Comparison of ENCODE assay signal across 20 cellular contexts in the genomic region with DNA sequence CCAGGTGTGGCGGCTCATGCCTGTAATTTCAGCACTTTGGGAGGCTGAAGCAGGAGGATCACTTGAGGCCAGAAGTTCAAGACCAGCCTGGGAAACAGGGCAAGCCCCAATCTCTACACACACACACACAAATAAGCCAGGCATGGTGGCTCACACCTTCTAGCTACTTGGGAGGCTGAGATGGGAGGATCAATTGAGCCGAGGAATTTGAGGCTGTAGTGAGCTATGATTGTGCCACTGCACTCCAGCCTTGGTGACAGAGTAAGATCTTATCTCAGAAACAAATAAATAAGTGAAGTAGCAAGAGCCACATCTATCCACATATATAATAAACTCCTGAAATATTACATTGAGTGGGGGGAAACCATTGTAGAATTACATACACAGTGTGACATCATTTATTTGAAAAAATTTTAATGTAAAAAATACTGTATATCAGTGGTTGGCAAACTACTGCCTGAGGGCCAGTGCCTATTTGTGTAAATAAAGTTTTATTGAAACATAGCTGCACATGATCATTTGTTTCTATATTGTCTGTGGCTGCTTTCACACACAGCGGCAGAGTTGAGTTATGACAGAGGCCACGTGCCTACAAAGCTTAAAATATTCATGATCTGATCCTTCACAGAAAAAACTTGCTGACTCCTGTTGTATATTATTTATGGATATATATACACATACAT. TPM values are rescaled to one million over a fixed set of nuclear protein-coding genes. Genes with fewer than 3 reads are reported as not detected.
DNase-seq lines count a peak whose midpoint lies in the region; ATAC-seq, FAIRE-seq and TF ChIP-seq lines count a peak whose summit lies in the region.
"Had no signal": no experiment of that assay in that cellular context is flagged by ENCODE, and none has a peak within 500 bp of the region (broad histone marks: within the 10 kb centered on the region; RNA-seq: fewer than 3 reads in every experiment).

No MANE protein-coding gene starts in this region.

- TF ChIP-seq POLR2A in GM12878 (IDR thresholded peaks at IDR 0.05; ENCODE audit: low read depth, low read length) (no peak), esophagus muscularis mucosa (IDR thresholded peaks at IDR 0.05; ENCODE audit: low read depth) (no peak)

- no peak overlapping the region for H4K12ac ChIP-seq in trophoblast cell (ENCODE audit: low read depth, low read length)

- no peak for TF ChIP-seq RAD21 in GM12878 (IDR thresholded peaks at IDR 0.05; ENCODE audit: insufficient read depth, low read depth, low read length)

- no peaks in the 10 kb centered on the region; the same call in 2 of the 3 replicates for H3K9me3 ChIP-seq in GM12878 (replicated peaks; ENCODE audit: control insufficient read depth, insufficient read depth, low read length)
- H3K9me3 ChIP-seq in esophagus muscularis mucosa, result no peaks in the 10 kb centered on the region
- H3K9me3 ChIP-seq in trophoblast cell (ENCODE audit: insufficient read depth, low read depth, low read length), result peaks cover 3% of the 10 kb centered on the region
- H3K9me3 ChIP-seq: A549, Caco-2 had no signal

- H3K4me3 ChIP-seq in GM12878, result no peak overlapping the region
- H3K4me3 ChIP-seq in esophagus muscularis mucosa, result no peak overlapping the region
- H3K4me3 ChIP-seq in trophoblast cell (ENCODE audit: low read depth, low read length), result no peak overlapping the region
- H3K4me3 ChIP-seq: A549; BLaER1 treated with 17β-estradiol and CSF1 and Interleukin-3, amounts not matched to agents 10 nM and 100 nM had no signal

- H3K4me1 ChIP-seq in GM12878 (ENCODE audit: control insufficient read depth, insufficient read depth, low read length) (no peaks in the 10 kb centered on the region), esophagus muscularis mucosa (no peaks in the 10 kb centered on the region), trophoblast cell (ENCODE audit: control insufficient read depth in 1 of 2, insufficient read depth in 2 of 2, low read length in 2 of 2) (no peaks in the 10 kb centered on the region)
- H3K4me1 ChIP-seq: A549, Caco-2 had no signal

- H3K4me2 ChIP-seq in GM12878 (ENCODE audit: control insufficient read depth, insufficient read depth) (no peak overlapping the region), trophoblast cell (ENCODE audit: low read length) (no peak overlapping the region)
- H3K4me2 ChIP-seq: A549; BLaER1 treated with 17β-estradiol and CSF1 and Interleukin-3, amounts not matched to agents 10 nM and 100 nM had no signal

- H3K79me2 ChIP-seq in GM12878 (ENCODE audit: control insufficient read depth, insufficient read depth, low read length), result no peaks in the 10 kb centered on the region
- no peaks in the 10 kb centered on the region for H3K79me2 ChIP-seq in trophoblast cell (ENCODE audit: control insufficient read depth, insufficient read depth, low read length, poor library complexity)

- no peak for ATAC-seq in GM12878
- no peak for ATAC-seq in GM19395 (IDR thresholded peaks at IDR 0.05; ENCODE audit: unreplicated experiment)
- ATAC-seq: A549; CD8-positive, alpha-beta T cell had no signal

- H3K4ac ChIP-seq in trophoblast cell (ENCODE audit: low read depth, low read length), result no peak overlapping the region

- no peaks in the 10 kb centered on the region for H3K79me1 ChIP-seq in trophoblast cell (ENCODE audit: low read length)

- no peak overlapping the region for H2BK5ac ChIP-seq in trophoblast cell (ENCODE audit: low read depth, low read length, poor library complexity)

- RAD21 ChIA-PET in GM12878 (lab: Charles Lee; ENCODE audit: unreplicated experiment), result no interaction called here

- H3K27ac ChIP-seq in GM12878 (ENCODE audit: control insufficient read depth, insufficient read depth), result no peak overlapping the region
- no peak overlapping the region for H3K27ac ChIP-seq in esophagus muscularis mucosa (replicated peaks in 1 of 4)
- no peak overlapping the region for H3K27ac ChIP-seq in trophoblast cell (ENCODE audit: low read depth, low read length)
- H3K27ac ChIP-seq: 22Rv1; A549; BLaER1 treated with 17β-estradiol and CSF1 and Interleukin-3, amounts not matched to agents 10 nM and 100 nM; C4-2B had no signal

- no peak for TF ChIP-seq CTCF in GM12878 (IDR thresholded peaks at IDR 0.05 in 2 of 3, conservative IDR thresholded peaks at IDR 0.05 in 1 of 3; ENCODE audit: control insufficient read depth in 2 of 3, extremely low read depth in 1 of 3, insufficient read depth in 1 of 3, low read depth in 3 of 3, low read length in 3 of 3)
- no peak for TF ChIP-seq CTCF in esophagus muscularis mucosa (IDR thresholded peaks at IDR 0.05)

- no peak overlapping the region for H2BK12ac ChIP-seq in trophoblast cell (ENCODE audit: low read length)

- DNase-seq in GM12878 (ENCODE audit: low read depth, low spot score) (no peak), esophagus muscularis mucosa (ENCODE audit: extremely low spot score) (peak; percentile 53), trophoblast cell (peak; percentile 35 to 53), HK-2 (ENCODE audit: unreplicated experiment) (no peak)
- DNase-seq: AML-193; Caco-2; Calu3; CD4-positive, alpha-beta T cell; CD8-positive, alpha-beta T cell; DMS79 treated with DMSO at 0.1 percent for 48 hours; GF-D8 had no signal

- CTCF ChIA-PET in GM12878 (lab: Yijun Ruan, JAX), result interaction anchor here (0.6 to 2.7 kb wide), 3 partner anchors 12 to 208 kb away, joined by 3 to 9 read pairs (median 3); no protein-coding TSS in a partner anchor

- SMC1A ChIA-PET in GM12878 (lab: Charles Lee; ENCODE audit: uncharacterized antibody, unreplicated experiment), result interaction anchor here (0.8 to 1.4 kb wide), 2 partner anchors 9 to 118 kb away, joined by 3 to 4 read pairs; no protein-coding TSS in a partner anchor

- 1% methylated on average over 4 of the region's 4 CpGs for WGBS in GM12878 (ENCODE audit: insufficient coverage, insufficient replicate concordance, low lambda C conversion rate, missing lambda C conversion rate)
- 92% methylated on average over 4 of the region's 4 CpGs for WGBS in esophagus muscularis mucosa
- WGBS in trophoblast cell (ENCODE audit: extremely low coverage, insufficient coverage, insufficient read length), result no CpG with 5 or more reads among the region's 4 CpGs

- POLR2A ChIA-PET in GM12878 (lab: Charles Lee), result no interaction called here

- no peak overlapping the region for H3K23ac ChIP-seq in trophoblast cell (ENCODE audit: low read length)

- H3K9ac ChIP-seq in GM12878 (ENCODE audit: control insufficient read depth, insufficient read depth, low read length) (no peak overlapping the region), trophoblast cell (ENCODE audit: low read length) (no peak overlapping the region)
- H3K9ac ChIP-seq: BLaER1 treated with 17β-estradiol and CSF1 and Interleukin-3, amounts not matched to agents 10 nM and 100 nM had no signal

- no peak overlapping the region for H3K18ac ChIP-seq in trophoblast cell (ENCODE audit: low read length)

- no peak overlapping the region for H4K8ac ChIP-seq in trophoblast cell (ENCODE audit: low read depth, low read length)

- H2BK120ac ChIP-seq in trophoblast cell (ENCODE audit: insufficient read depth, low read length, poor library complexity), result no peak overlapping the region

- no peak for FAIRE-seq in GM12878 (lab: Jason Lieb, UNC)
- FAIRE-seq: A549, D721Med, G401.6, GM12892, GM18507 had no signal

- H3K14ac ChIP-seq in trophoblast cell (ENCODE audit: low read length), result no peak overlapping the region

- in situ Hi-C loops in GM12878 (cut with MboI), result loop anchor here (5.0 kb wide), 1 partner anchor 152 kb away; no protein-coding TSS in a partner anchor

- BruUV-seq in GM12878 (replicated peaks; lab: Mats Ljungman, UMichigan), result no TSS peak

- no peak overlapping the region for H2AK5ac ChIP-seq in trophoblast cell (ENCODE audit: low read length)

- H3K27me3 ChIP-seq in GM12878 (replicated peaks in 1 of 2; ENCODE audit: control insufficient read depth in 2 of 2, insufficient read depth in 2 of 2, low read length in 1 of 2) (no peaks in the 10 kb centered on the region; a peak in 1 of 4 replicates), esophagus muscularis mucosa (peaks cover 0 to 10% (median 0%) of the 10 kb centered on the region in 4 donors), trophoblast cell (ENCODE audit: insufficient read depth, low read length) (no peaks in the 10 kb centered on the region)

- H2AFZ ChIP-seq in GM12878 (ENCODE audit: control insufficient read depth, low read depth, low read length) (no peak overlapping the region), trophoblast cell (ENCODE audit: insufficient read depth, low read length, poor library complexity) (no peak overlapping the region)

- intact Hi-C loops in GM12878 (cut with micrococcal nuclease; ENCODE audit: unreplicated experiment) (no loop called here), esophagus muscularis mucosa (cut with DNase I) (no loop called here)

- no peaks in the 10 kb centered on the region for H4K20me1 ChIP-seq in GM12878 (ENCODE audit: control insufficient read depth, insufficient read depth)
- H4K20me1 ChIP-seq: BLaER1 treated with 17β-estradiol and CSF1 and Interleukin-3, amounts not matched to agents 10 nM and 100 nM had no signal

- H3K36me3 ChIP-seq in GM12878 (ENCODE audit: control insufficient read depth in 2 of 2, insufficient read depth in 2 of 2, low read length in 1 of 2) (no peaks in the 10 kb centered on the region), esophagus muscularis mucosa (no peaks in the 10 kb centered on the region), trophoblast cell (ENCODE audit: control insufficient read depth in 1 of 2, insufficient read depth in 2 of 2, low read length in 2 of 2) (no peaks in the 10 kb centered on the region)
- H3K36me3 ChIP-seq: BLaER1 treated with 17β-estradiol and CSF1 and Interleukin-3, amounts not matched to agents 10 nM and 100 nM had no signal

- no peak for TF ChIP-seq EP300 in GM12878 (IDR thresholded peaks at IDR 0.05; ENCODE audit: borderline replicate concordance in 1 of 2, control insufficient read depth in 1 of 2, low read depth in 2 of 2, low read length in 2 of 2)
- TF ChIP-seq EP300 in esophagus muscularis mucosa (IDR thresholded peaks at IDR 0.05), result no peak

- no peak overlapping the region for H4K91ac ChIP-seq in trophoblast cell (ENCODE audit: low read depth, low read length)

RNA-seq across cellular contexts. Expression of a gene that starts 54.7 kb away (rescaled TPM):
- 377 and 388 TPM in 2 replicates for total RNA-seq in GM12878 (2013; cell fraction: nucleolus; rRNA removed)
- total RNA-seq in GM12878 (2014; rRNA removed), result 31.4 and 34.0 TPM in 2 replicates
- total RNA-seq in GM12878 (2014; rRNA removed; fragmentation: Illumina TruSeq; extraction: Trizol), result 31.8 and 36.0 TPM in 2 replicates
- total RNA-seq in GM12878 (2021), result 65.5 and 67.1 TPM in 2 replicates
- polyA plus RNA-seq in GM12878 (2011; ENCODE audit: low read depth), result 31.3 TPM
- polyA plus RNA-seq in GM12878 (2011; rRNA removed), result 35.8 and 48.2 TPM in 2 replicates
- polyA plus RNA-seq in GM12878 (2011; cell fraction: cytosol; rRNA removed), result 29.9 and 38.0 TPM in 2 replicates
- polyA plus RNA-seq in GM12878 (2011; cell fraction: nucleus; rRNA removed), result 207 and 232 TPM in 2 replicates
- 41.1 and 58.4 TPM in 2 replicates for polyA plus RNA-seq in GM12878 (2012)
- 36.2 and 45.5 TPM in 2 replicates for polyA plus RNA-seq in GM12878 (2014; fragmentation: Illumina TruSeq; extraction: Trizol)
- polyA plus RNA-seq in GM12878 (2014; fragmentation: Nextera tagmentation; extraction: Ambion mirVana), result 1 to 10 TPM; 4.7 to 7.2 TPM
- polyA plus RNA-seq in GM12878 (2014; rRNA removed), result 36.8 and 40.2 TPM in 2 replicates
- 10 to 100 TPM; 36.4 to 39.0 TPM for polyA plus RNA-seq in GM12878 (2016; fragmentation: Nextera tagmentation; extraction: Ambion mirVana)
- 78.9 TPM in 2 replicates for polyA minus RNA-seq in GM12878 (2011; rRNA and poly(A)+ RNA removed)
- 19.1 and 20.3 TPM in 2 replicates for polyA minus RNA-seq in GM12878 (2011; cell fraction: cytosol; rRNA and poly(A)+ RNA removed)
- 141 and 199 TPM in 2 replicates for polyA minus RNA-seq in GM12878 (2011; cell fraction: nucleus; rRNA and poly(A)+ RNA removed)
- 10 to 100 TPM; 36.0 to 53.6 (median 45.1) TPM for total RNA-seq in esophagus muscularis mucosa
- 34.5 and 34.7 TPM in 2 replicates for polyA plus RNA-seq in trophoblast cell (2013)

Comparison
In these comparisons a context has a peak if more than half of its experiments do, and no peak if none do; other contexts are left out.
1. DNase-seq: peak in esophagus muscularis mucosa (single experiment) and trophoblast cell (2 of 2); none in GM12878 (single experiment) and HK-2 (single experiment).